ENCODE assay signal across 9 cellular contexts in genomic region chr6:154302111-154302752, GRCh38. TPM values are rescaled to one million over a fixed set of nuclear protein-coding genes. Genes with fewer than 3 reads are reported as not detected.
A peak's percentile ranks its signal among the peaks of the same experiment; 100 is the strongest.
DNase-seq lines count a peak whose midpoint lies in the region; ATAC-seq, FAIRE-seq and TF ChIP-seq lines count a peak whose summit lies in the region.
"Had no signal": no experiment of that assay in that cellular context is flagged by ENCODE, and none has a peak within 500 bp of the region (broad histone marks: within the 10 kb centered on the region; RNA-seq: fewer than 3 reads in every experiment).

No MANE protein-coding gene starts in this region.

- no peaks in the 10 kb centered on the region for H3K27me3 ChIP-seq in CD8-positive, alpha-beta T cell (ENCODE audit: insufficient read depth, low read length)

- no peaks in the 10 kb centered on the region for H3K9me3 Mint-ChIP-seq in CD8-positive, alpha-beta T cell

- H3K27me3 Mint-ChIP-seq in CD8-positive, alpha-beta T cell (ENCODE audit: low read depth): no peaks in the 10 kb centered on the region

- ATAC-seq in CD8-positive, alpha-beta T cell: peak; percentile 71
- ATAC-seq in HG03103 (IDR thresholded peaks at IDR 0.05; ENCODE audit: low read depth, unreplicated experiment): peak; percentile 97

- no peak overlapping the region for H3K9ac ChIP-seq in SK-N-MC (ENCODE audit: insufficient read length)

- CTCF ChIA-PET in CD8-positive, alpha-beta T cell (lab: Charles Lee): interaction anchor here (0.6 kb wide), 1 partner anchor 147 kb away, joined by 3 read pairs; no protein-coding TSS in a partner anchor

- no peaks in the 10 kb centered on the region for H3K36me3 Mint-ChIP-seq in CD8-positive, alpha-beta T cell
- H3K36me3 Mint-ChIP-seq: IgD-negative memory B cell had no signal

- no peak overlapping the region for H3K27ac Mint-ChIP-seq in CD8-positive, alpha-beta T cell

- no peak overlapping the region for H3K4me3 Mint-ChIP-seq in CD8-positive, alpha-beta T cell
- H3K4me3 Mint-ChIP-seq: IgD-negative memory B cell had no signal

- no peak for TF ChIP-seq CTCF in CD8-positive, alpha-beta T cell (IDR thresholded peaks at IDR 0.05)

- intact Hi-C loops in CD8-positive, alpha-beta T cell (cut with DNase I, micrococcal nuclease): no loop called here

- no peaks in the 10 kb centered on the region for H3K36me3 ChIP-seq in CD8-positive, alpha-beta T cell (ENCODE audit: insufficient read depth, low read length)
- no peaks in the 10 kb centered on the region for H3K36me3 ChIP-seq in SK-N-MC (ENCODE audit: insufficient read depth, low read length)

- peaks cover 2% of the 10 kb centered on the region for H3K4me1 ChIP-seq in CD8-positive, alpha-beta T cell (ENCODE audit: insufficient read depth, low read length)

- H3K4me3 ChIP-seq in CD8-positive, alpha-beta T cell (ENCODE audit: low read depth, low read length): no peak overlapping the region
- H3K4me3 ChIP-seq in SK-N-MC: peak overlapping the region; percentile 61

- no peaks in the 10 kb centered on the region for H3K9me3 ChIP-seq in CD8-positive, alpha-beta T cell (ENCODE audit: low read length)
- no peaks in the 10 kb centered on the region for H3K9me3 ChIP-seq in SK-N-MC (ENCODE audit: low read depth, low read length)

- peak; percentile 100 for FAIRE-seq in GM19239 (lab: Jason Lieb, UNC)

- no peak overlapping the region for H3K27ac ChIP-seq in CD8-positive, alpha-beta T cell (ENCODE audit: low read depth, low read length)
- peak overlapping the region; percentile 77 for H3K27ac ChIP-seq in SK-N-MC

- peaks cover 14% of the 10 kb centered on the region for H3K4me1 Mint-ChIP-seq in CD8-positive, alpha-beta T cell (ENCODE audit: low read depth)

- no peak for DNase-seq in CD8-positive, alpha-beta T cell
- DNase-seq in GM19239 (ENCODE audit: insufficient read length, low spot score): peak; percentile 52
- peak; percentile 40 for DNase-seq in SK-N-MC (ENCODE audit: low read depth, low spot score)
- DNase-seq in glomerular visceral epithelial cell (ENCODE audit: extremely low spot score): peak; percentile 85
- DNase-seq in NCI-H1436 (lab: John Stamatoyannopoulos, UW): no peak
- DNase-seq in NCI-H2081 treated with DMSO at 0.1 percent for 48 hours (lab: John Stamatoyannopoulos, UW): no peak
- no peak for DNase-seq in NCI-H774 (lab: John Stamatoyannopoulos, UW)

- POLR2A ChIA-PET in CD8-positive, alpha-beta T cell (lab: Charles Lee): no interaction called here

RNA-seq across cellular contexts. Expression of gene IPCEF1, which starts 54.4 kb away (rescaled TPM):
- total RNA-seq in CD8-positive, alpha-beta T cell: 10 to 100 TPM; 30.0 to 33.0 TPM

Comparison
In these comparisons a context has a peak if more than half of its experiments do, and no peak if none do; other contexts are left out.
1. DNase-seq: peak in GM19239 (single experiment), SK-N-MC (single experiment) and glomerular visceral epithelial cell (single experiment); none in CD8-positive, alpha-beta T cell (0 of 7), NCI-H1436 (single experiment), NCI-H2081 treated with DMSO at 0.1 percent for 48 hours (single experiment) and NCI-H774 (single experiment).